ENCODE assay signal across 1 cellular context in the genomic region with DNA sequence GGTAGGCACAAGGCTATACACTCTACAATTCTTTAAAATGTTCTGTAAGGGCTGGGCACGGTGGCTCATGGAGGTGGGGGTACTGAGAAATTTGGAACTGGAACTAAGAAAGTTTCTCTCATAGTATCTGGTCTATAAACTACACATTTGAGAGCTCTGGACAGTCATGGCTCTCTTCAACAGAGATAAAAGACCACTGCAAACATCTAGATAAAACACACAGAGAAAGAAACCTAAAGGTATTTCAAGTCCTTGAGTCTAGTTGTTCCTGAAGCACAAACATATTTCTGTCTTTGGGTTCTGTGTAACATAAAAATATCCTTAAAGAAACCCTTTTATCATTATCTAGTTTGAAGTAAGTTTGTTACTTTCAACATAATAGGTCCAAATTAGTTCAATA.
TF ChIP-seq lines count a peak whose summit lies in the region.

No MANE protein-coding gene starts in this region.

TF ChIP-seq in K562, 482 proteins besides CTCF, POLR2A, EP300 and RAD21 (continued from another document):
- TF ChIP-seq, protein P1, sequence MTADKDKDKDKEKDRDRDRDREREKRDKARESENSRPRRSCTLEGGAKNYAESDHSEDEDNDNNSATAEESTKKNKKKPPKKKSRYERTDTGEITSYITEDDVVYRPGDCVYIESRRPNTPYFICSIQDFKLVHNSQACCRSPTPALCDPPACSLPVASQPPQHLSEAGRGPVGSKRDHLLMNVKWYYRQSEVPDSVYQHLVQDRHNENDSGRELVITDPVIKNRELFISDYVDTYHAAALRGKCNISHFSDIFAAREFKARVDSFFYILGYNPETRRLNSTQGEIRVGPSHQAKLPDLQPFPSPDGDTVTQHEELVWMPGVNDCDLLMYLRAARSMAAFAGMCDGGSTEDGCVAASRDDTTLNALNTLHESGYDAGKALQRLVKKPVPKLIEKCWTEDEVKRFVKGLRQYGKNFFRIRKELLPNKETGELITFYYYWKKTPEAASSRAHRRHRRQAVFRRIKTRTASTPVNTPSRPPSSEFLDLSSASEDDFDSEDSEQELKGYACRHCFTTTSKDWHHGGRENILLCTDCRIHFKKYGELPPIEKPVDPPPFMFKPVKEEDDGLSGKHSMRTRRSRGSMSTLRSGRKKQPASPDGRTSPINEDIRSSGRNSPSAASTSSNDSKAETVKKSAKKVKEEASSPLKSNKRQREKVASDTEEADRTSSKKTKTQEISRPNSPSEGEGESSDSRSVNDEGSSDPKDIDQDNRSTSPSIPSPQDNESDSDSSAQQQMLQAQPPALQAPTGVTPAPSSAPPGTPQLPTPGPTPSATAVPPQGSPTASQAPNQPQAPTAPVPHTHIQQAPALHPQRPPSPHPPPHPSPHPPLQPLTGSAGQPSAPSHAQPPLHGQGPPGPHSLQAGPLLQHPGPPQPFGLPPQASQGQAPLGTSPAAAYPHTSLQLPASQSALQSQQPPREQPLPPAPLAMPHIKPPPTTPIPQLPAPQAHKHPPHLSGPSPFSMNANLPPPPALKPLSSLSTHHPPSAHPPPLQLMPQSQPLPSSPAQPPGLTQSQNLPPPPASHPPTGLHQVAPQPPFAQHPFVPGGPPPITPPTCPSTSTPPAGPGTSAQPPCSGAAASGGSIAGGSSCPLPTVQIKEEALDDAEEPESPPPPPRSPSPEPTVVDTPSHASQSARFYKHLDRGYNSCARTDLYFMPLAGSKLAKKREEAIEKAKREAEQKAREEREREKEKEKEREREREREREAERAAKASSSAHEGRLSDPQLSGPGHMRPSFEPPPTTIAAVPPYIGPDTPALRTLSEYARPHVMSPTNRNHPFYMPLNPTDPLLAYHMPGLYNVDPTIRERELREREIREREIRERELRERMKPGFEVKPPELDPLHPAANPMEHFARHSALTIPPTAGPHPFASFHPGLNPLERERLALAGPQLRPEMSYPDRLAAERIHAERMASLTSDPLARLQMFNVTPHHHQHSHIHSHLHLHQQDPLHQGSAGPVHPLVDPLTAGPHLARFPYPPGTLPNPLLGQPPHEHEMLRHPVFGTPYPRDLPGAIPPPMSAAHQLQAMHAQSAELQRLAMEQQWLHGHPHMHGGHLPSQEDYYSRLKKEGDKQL (CRISPR knock-in tag; IDR thresholded peaks at IDR 0.05; ENCODE audit: borderline replicate concordance) = no peak
- no peak for TF ChIP-seq RBM14 (IDR thresholded peaks at IDR 0.05; ENCODE audit: borderline replicate concordance, insufficient read depth, low read depth, low read length)
- TF ChIP-seq, protein P2, sequence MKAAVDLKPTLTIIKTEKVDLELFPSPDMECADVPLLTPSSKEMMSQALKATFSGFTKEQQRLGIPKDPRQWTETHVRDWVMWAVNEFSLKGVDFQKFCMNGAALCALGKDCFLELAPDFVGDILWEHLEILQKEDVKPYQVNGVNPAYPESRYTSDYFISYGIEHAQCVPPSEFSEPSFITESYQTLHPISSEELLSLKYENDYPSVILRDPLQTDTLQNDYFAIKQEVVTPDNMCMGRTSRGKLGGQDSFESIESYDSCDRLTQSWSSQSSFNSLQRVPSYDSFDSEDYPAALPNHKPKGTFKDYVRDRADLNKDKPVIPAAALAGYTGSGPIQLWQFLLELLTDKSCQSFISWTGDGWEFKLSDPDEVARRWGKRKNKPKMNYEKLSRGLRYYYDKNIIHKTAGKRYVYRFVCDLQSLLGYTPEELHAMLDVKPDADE (conservative IDR thresholded peaks at IDR 0.05; ENCODE audit: control insufficient read depth, low read depth, low read length) = no peak
- no peak for TF ChIP-seq SMAD1 (IDR thresholded peaks at IDR 0.05; ENCODE audit: low read depth, low read length, partially characterized antibody)
TF ChIP-seq in K562: peak in this region for 36.
